8 cellular contexts compared by ENCODE assay signal in genomic region chr16:15650698-15651161, GRCh38. TPM values are rescaled to one million over a fixed set of nuclear protein-coding genes. Genes with fewer than 3 reads are reported as not detected.
DNase-seq lines count a peak whose midpoint lies in the region; ATAC-seq, FAIRE-seq and TF ChIP-seq lines count a peak whose summit lies in the region.

No MANE protein-coding gene starts in this region.

- TSS peak; percentile 66 for BruUV-seq in GM12878 (replicated peaks; lab: Mats Ljungman, UMichigan)

- H4K20me1 ChIP-seq in GM12878 (ENCODE audit: control insufficient read depth, insufficient read depth): no peaks in the 10 kb centered on the region

- whole genome bisulfite sequencing in GM12878 (ENCODE audit: insufficient coverage, insufficient replicate concordance, low lambda C conversion rate, missing lambda C conversion rate): 1% methylated on average over 13 of the region's 18 CpGs

- H3K27ac ChIP-seq in Peyer's patch (peak overlapping the region; percentile 89 to 98 (median 94)), GM12878 (ENCODE audit: control insufficient read depth, insufficient read depth) (peak overlapping the region; percentile 79)

- peaks cover 0 to 28% (median 3%) of the 10 kb centered on the region in 4 donors for H3K4me1 ChIP-seq in Peyer's patch
- peaks cover 29% of the 10 kb centered on the region for H3K4me1 ChIP-seq in GM12878 (ENCODE audit: control insufficient read depth, insufficient read depth, low read length)

- H2AFZ ChIP-seq in GM12878 (ENCODE audit: control insufficient read depth, low read depth, low read length): peak overlapping the region; percentile 36

- H3K4me3 ChIP-seq in H7 (ENCODE audit: insufficient read depth, low read depth, low read length): peak overlapping the region; percentile 93
- H3K4me3 ChIP-seq in Peyer's patch: peak overlapping the region; percentile 90 to 99 (median 97)
- peak overlapping the region; percentile 99 for H3K4me3 ChIP-seq in GM12878

- CTCF ChIA-PET in GM12878 (lab: Yijun Ruan, JAX): interaction anchor here (0.8 to 1.2 kb wide), 4 partner anchors 9 to 105 kb away, joined by 3 to 7 read pairs (median 5); partner anchors contain the start of gene MARF1

- ATAC-seq in GM12878 (peak; percentile 73), HG03097 (IDR thresholded peaks at IDR 0.05; ENCODE audit: low FRiP score, unreplicated experiment) (no peak)

- intact Hi-C loops in GM12878 (cut with micrococcal nuclease; ENCODE audit: unreplicated experiment): loop anchor here (1.0 to 2.0 kb wide), 2 partner anchors 7 to 60 kb away; partner anchors contain the start of gene MARF1

- no peak for TF ChIP-seq CTCF in Peyer's patch (IDR thresholded peaks at IDR 0.05)
- no peak for TF ChIP-seq CTCF in GM12878 (IDR thresholded peaks at IDR 0.05 in 2 of 3, conservative IDR thresholded peaks at IDR 0.05 in 1 of 3; ENCODE audit: control insufficient read depth in 2 of 3, extremely low read depth in 1 of 3, insufficient read depth in 1 of 3, low read depth in 3 of 3, low read length in 3 of 3)

- peak overlapping the region; percentile 74 for H3K9ac ChIP-seq in GM12878 (ENCODE audit: control insufficient read depth, insufficient read depth, low read length)

- TF ChIP-seq RAD21 in GM12878 (IDR thresholded peaks at IDR 0.05; ENCODE audit: insufficient read depth, low read depth, low read length): no peak

- SMC1A ChIA-PET in GM12878 (lab: Charles Lee; ENCODE audit: uncharacterized antibody, unreplicated experiment): interaction anchor here (1.5 to 2.6 kb wide), 2 partner anchors 9 to 16 kb away, joined by 11 to 13 read pairs; partner anchors contain the start of gene MARF1

- peak; percentile 23 for FAIRE-seq in GM12878 (lab: Jason Lieb, UNC)

- TF ChIP-seq POLR2A in Peyer's patch (IDR thresholded peaks at IDR 0.05): no peak
- no peak; the same call in 1 of the 2 replicates for TF ChIP-seq POLR2A in GM12878 (IDR thresholded peaks at IDR 0.05; ENCODE audit: low read depth, low read length)

- H3K27me3 ChIP-seq in H7 (ENCODE audit: control insufficient read depth, insufficient read depth, low read length): no peaks in the 10 kb centered on the region
- no peaks in the 10 kb centered on the region for H3K27me3 ChIP-seq in Peyer's patch
- no peaks in the 10 kb centered on the region for H3K27me3 ChIP-seq in GM12878 (replicated peaks in 1 of 2; ENCODE audit: control insufficient read depth in 2 of 2, insufficient read depth in 2 of 2, low read length in 1 of 2)

- no peak for TF ChIP-seq EP300 in GM12878 (IDR thresholded peaks at IDR 0.05; ENCODE audit: borderline replicate concordance in 1 of 2, control insufficient read depth in 1 of 2, low read depth in 2 of 2, low read length in 2 of 2)

- H3K9me3 ChIP-seq in Peyer's patch (no peaks in the 10 kb centered on the region), GM12878 (replicated peaks; ENCODE audit: control insufficient read depth, insufficient read depth, low read length) (no peaks in the 10 kb centered on the region)

- H3K36me3 ChIP-seq in H7 (replicated peaks; ENCODE audit: control insufficient read depth, insufficient read depth, low read length) (peaks cover 2% of the 10 kb centered on the region), Peyer's patch (peaks cover 0 to 5% (median 0%) of the 10 kb centered on the region in 3 donors), GM12878 (ENCODE audit: control insufficient read depth in 2 of 2, insufficient read depth in 2 of 2, low read length in 1 of 2) (peaks cover 0 to 15% of the 10 kb centered on the region in 2 experiments; a peak in 3 of 4 replicates)

- POLR2A ChIA-PET in GM12878 (lab: Charles Lee): interaction anchor here (0.5 to 3.5 kb wide), 6 partner anchors 8 to 238 kb away, joined by 3 to 29 read pairs (median 4); partner anchors contain the start of genes CEP20 and MARF1

- RAD21 ChIA-PET in GM12878 (lab: Charles Lee; ENCODE audit: unreplicated experiment): interaction anchor here (0.6 to 1.4 kb wide), 4 partner anchors 8 to 185 kb away, joined by 3 to 5 read pairs (median 4); no protein-coding TSS in a partner anchor

- peaks cover 51% of the 10 kb centered on the region for H3K79me2 ChIP-seq in GM12878 (ENCODE audit: control insufficient read depth, insufficient read depth, low read length)

- in situ Hi-C loops in GM12878 (cut with MboI): no loop called here

- DNase-seq in ELF-1 (ENCODE audit: low read depth, low spot score) (peak; percentile 55), H7 (peak; percentile 72), Peyer's patch (peak in 1 of 3 donors; percentile 57), GM12878 (ENCODE audit: low read depth, low spot score) (no peak), iPS-NIHi11 (ENCODE audit: low spot score) (peak; percentile 67), AML-193 (lab: John Stamatoyannopoulos, UW) (no peak)
- DNase-seq in stimulated activated CD4-positive, alpha-beta T cell treated with anti-CD3 and anti-CD28 coated beads, Interleukin-1b, Interleukin-23, amount 100 ng/mL, for 48 hours: peak; percentile 35

- H3K4me2 ChIP-seq in GM12878 (ENCODE audit: control insufficient read depth, insufficient read depth): peak overlapping the region; percentile 73

TF ChIP-seq in GM12878, 131 proteins besides CTCF, POLR2A, EP300 and RAD21 (continues in another document):
- TF ChIP-seq ZNF274 (IDR thresholded peaks at IDR 0.05; ENCODE audit: insufficient read depth, insufficient read length) (no peak), MLLT1 (IDR thresholded peaks at IDR 0.05) (peak; percentile 51; the same call in 1 of the 2 replicates), SMARCA5 (IDR thresholded peaks at IDR 0.05) (0 out of 2 replicates have a peak, but pooled peaks have one; percentile 29), NFXL1 (IDR thresholded peaks at IDR 0.05; ENCODE audit: borderline replicate concordance) (no peak), TBL1XR1 (IDR thresholded peaks at IDR 0.05; ENCODE audit: low read depth, low read length) (no peak)

RNA-seq across cellular contexts. Expression of gene NDE1, which starts 0.7 kb away (rescaled TPM):
- total RNA-seq in H7 (2014; rRNA removed; shearing (Covaris generic)): 28.7 and 34.5 TPM in 2 replicates
- 100 to 1,000 TPM in 1 of 4 donors, 10 to 100 TPM in 3; 15.1 to 323 (median 36.1) TPM for total RNA-seq in Peyer's patch
- total RNA-seq in GM12878 (2013; cell fraction: nucleolus; rRNA removed): 114 and 115 TPM in 2 replicates
- 68.4 and 73.1 TPM in 2 replicates for total RNA-seq in GM12878 (2014; rRNA removed)
- total RNA-seq in GM12878 (2014; rRNA removed; fragmentation: Illumina TruSeq; extraction: Trizol): 89.0 and 92.8 TPM in 2 replicates
- total RNA-seq in GM12878 (2021): 148 and 156 TPM in 2 replicates
- polyA plus RNA-seq in GM12878 (2011; ENCODE audit: low read depth): 32.2 TPM
- 47.9 and 51.1 TPM in 2 replicates for polyA plus RNA-seq in GM12878 (2011; rRNA removed)
- polyA plus RNA-seq in GM12878 (2011; cell fraction: cytosol; rRNA removed): 62.1 and 78.8 TPM in 2 replicates
- polyA plus RNA-seq in GM12878 (2011; cell fraction: nucleus; rRNA removed): 34.2 and 47.9 TPM in 2 replicates
- polyA plus RNA-seq in GM12878 (2012): 51.2 and 74.8 TPM in 2 replicates
- polyA plus RNA-seq in GM12878 (2014; fragmentation: Illumina TruSeq; extraction: Trizol): 105 and 106 TPM in 2 replicates
- 1 to 10 TPM; 5.7 to 7.4 TPM for polyA plus RNA-seq in GM12878 (2014; fragmentation: Nextera tagmentation; extraction: Ambion mirVana)
- polyA plus RNA-seq in GM12878 (2014; rRNA removed): 82.8 and 92.7 TPM in 2 replicates
- polyA plus RNA-seq in GM12878 (2016; fragmentation: Nextera tagmentation; extraction: Ambion mirVana): 100 to 1,000 TPM in 1 of 2 experiments, 10 to 100 TPM in 1; 94.6 to 110 TPM
- 39.5 and 59.3 TPM in 2 replicates for polyA minus RNA-seq in GM12878 (2011; rRNA and poly(A)+ RNA removed)
- 40.0 and 49.7 TPM in 2 replicates for polyA minus RNA-seq in GM12878 (2011; cell fraction: cytosol; rRNA and poly(A)+ RNA removed)
- 20.6 and 44.3 TPM in 2 replicates for polyA minus RNA-seq in GM12878 (2011; cell fraction: nucleus; rRNA and poly(A)+ RNA removed)

RNA-seq across cellular contexts. Expression of gene MARF1, which starts 7.8 kb away (rescaled TPM):
- total RNA-seq in H7 (2014; rRNA removed; shearing (Covaris generic)): 5.3 and 8.2 TPM in 2 replicates
- 10 to 100 TPM; 39.1 to 74.3 (median 52.1) TPM for total RNA-seq in Peyer's patch
- 164 and 178 TPM in 2 replicates for total RNA-seq in GM12878 (2013; cell fraction: nucleolus; rRNA removed)
- 11.7 and 13.8 TPM in 2 replicates for total RNA-seq in GM12878 (2014; rRNA removed)
- total RNA-seq in GM12878 (2014; rRNA removed; fragmentation: Illumina TruSeq; extraction: Trizol): 13.0 and 13.5 TPM in 2 replicates
- 40.1 and 41.6 TPM in 2 replicates for total RNA-seq in GM12878 (2021)
- 21.0 TPM for polyA plus RNA-seq in GM12878 (2011; ENCODE audit: low read depth)
- 21.4 and 24.1 TPM in 2 replicates for polyA plus RNA-seq in GM12878 (2011; rRNA removed)
- polyA plus RNA-seq in GM12878 (2011; cell fraction: cytosol; rRNA removed): 13.3 and 19.5 TPM in 2 replicates
- polyA plus RNA-seq in GM12878 (2011; cell fraction: nucleus; rRNA removed): 75.8 and 83.5 TPM in 2 replicates
- 19.9 and 20.7 TPM in 2 replicates for polyA plus RNA-seq in GM12878 (2012)
- polyA plus RNA-seq in GM12878 (2014; fragmentation: Illumina TruSeq; extraction: Trizol): 23.8 and 27.7 TPM in 2 replicates
- 1 to 10 TPM; 4.5 to 5.9 TPM for polyA plus RNA-seq in GM12878 (2014; fragmentation: Nextera tagmentation; extraction: Ambion mirVana)
- polyA plus RNA-seq in GM12878 (2014; rRNA removed): 19.1 and 20.7 TPM in 2 replicates
- polyA plus RNA-seq in GM12878 (2016; fragmentation: Nextera tagmentation; extraction: Ambion mirVana): 10 to 100 TPM; 13.4 to 14.3 TPM
- 27.6 and 60.3 TPM in 2 replicates for polyA minus RNA-seq in GM12878 (2011; rRNA and poly(A)+ RNA removed)
- polyA minus RNA-seq in GM12878 (2011; cell fraction: cytosol; rRNA and poly(A)+ RNA removed): 13.4 and 13.9 TPM in 2 replicates
- polyA minus RNA-seq in GM12878 (2011; cell fraction: nucleus; rRNA and poly(A)+ RNA removed): 34.2 and 47.5 TPM in 2 replicates

Comparison
In these comparisons a context has a peak if more than half of its experiments do, and no peak if none do; other contexts are left out.
1. DNase-seq: peak in ELF-1 (single experiment), H7 (single experiment), iPS-NIHi11 (single experiment) and stimulated activated CD4-positive, alpha-beta T cell treated with anti-CD3 and anti-CD28 coated beads, Interleukin-1b, Interleukin-23, amount 100 ng/mL, for 48 hours (single experiment); none in GM12878 (single experiment) and AML-193 (0 of 2).
2. Peak in every context shown above with its lines, with median percentiles within 50 percentile points of each other: H3K4me3 ChIP-seq.